11 cellular contexts compared by ENCODE assay signal in the genomic region with DNA sequence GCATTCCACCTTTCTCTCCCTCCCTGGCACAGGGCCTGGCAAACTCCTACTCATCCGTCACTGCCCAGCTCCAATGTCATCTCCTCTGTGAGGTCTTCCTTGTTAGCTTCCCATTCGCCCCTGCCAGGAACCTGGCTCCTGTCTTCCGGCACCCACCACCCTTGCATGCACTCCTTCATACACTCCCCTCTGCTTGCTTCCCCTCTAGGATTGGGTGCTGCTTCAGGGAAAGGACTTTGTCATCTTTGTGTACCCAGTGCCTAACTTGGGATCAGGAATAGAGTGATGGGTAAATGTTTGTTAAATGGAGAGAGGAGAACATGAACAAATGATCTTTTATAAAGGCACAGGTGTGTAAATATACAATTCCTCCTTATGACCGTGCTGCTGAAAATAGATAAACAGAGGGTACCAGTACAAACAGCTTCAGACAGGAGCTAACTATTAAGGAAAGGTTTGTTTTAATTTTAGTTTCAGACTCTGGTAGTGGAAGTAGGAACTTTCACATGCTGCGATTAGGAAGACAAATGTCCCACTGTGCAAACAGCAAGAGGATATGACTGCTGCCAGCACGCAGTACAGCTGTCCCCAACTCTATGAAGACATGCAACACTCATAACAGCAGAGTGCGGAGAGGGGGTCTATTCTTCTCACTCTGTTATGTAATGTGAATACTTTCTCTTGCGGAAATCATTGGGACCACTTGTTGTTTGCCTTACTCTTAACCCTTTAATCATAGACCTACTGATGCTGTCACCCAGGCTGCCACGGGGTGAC.
DNase-seq lines count a peak whose midpoint lies in the region; ATAC-seq, FAIRE-seq and TF ChIP-seq lines count a peak whose summit lies in the region.
"Had no signal": no experiment of that assay in that cellular context is flagged by ENCODE, and none has a peak within 500 bp of the region (broad histone marks: within the 10 kb centered on the region; RNA-seq: fewer than 3 reads in every experiment).

No MANE protein-coding gene starts in this region.

- H3K27me3 ChIP-seq in pancreas: no peaks in the 10 kb centered on the region

- H3K4me3 Mint-ChIP-seq in activated naive CD8-positive, alpha-beta T cell: peak overlapping the region; percentile 49

- ATAC-seq in pancreas: peak; percentile 69 to 85 (median 83)
- ATAC-seq in GM18868 (IDR thresholded peaks at IDR 0.05; ENCODE audit: unreplicated experiment): no peak
- ATAC-seq: HCT116 had no signal

- no peaks in the 10 kb centered on the region for H3K9me3 Mint-ChIP-seq in activated naive CD8-positive, alpha-beta T cell (ENCODE audit: low read depth)

- no peaks in the 10 kb centered on the region for H3K9me3 ChIP-seq in pancreas

- H3K36me3 Mint-ChIP-seq in activated naive CD8-positive, alpha-beta T cell: no peaks in the 10 kb centered on the region

- 12% methylated on average over 9 of the region's 9 CpGs for WGBS in pancreas, 2 donors

- intact Hi-C loops in pancreas (cut with DNase I): no loop called here

- H3K27me3 Mint-ChIP-seq in activated naive CD8-positive, alpha-beta T cell: no peaks in the 10 kb centered on the region

- peaks cover 33% of the 10 kb centered on the region for H3K4me1 Mint-ChIP-seq in activated naive CD8-positive, alpha-beta T cell (ENCODE audit: low read depth)

- H3K27ac Mint-ChIP-seq in activated naive CD8-positive, alpha-beta T cell: peak overlapping the region; percentile 55

- H3K4me1 ChIP-seq in pancreas: peaks cover 18 to 38% (median 29%) of the 10 kb centered on the region in 3 donors

- DNase-seq in COLO668 (lab: John Stamatoyannopoulos, UW; ENCODE audit: unreplicated experiment): peak; percentile 82
- peak; percentile 66 for DNase-seq in NCI-H1092 (lab: John Stamatoyannopoulos, UW)
- DNase-seq in pancreas: peak in 4 of 6 donors; percentile 30 to 47 (median 36)
- no peak for DNase-seq in germinal center (ENCODE audit: low spot score)
- DNase-seq in stimulated activated CD4-positive, alpha-beta T cell treated with anti-CD3 and anti-CD28 coated beads, Interleukin-15, amount 100 ng/mL, for 24 hours: no peak
- DNase-seq: mammary epithelial cell, NCI-H526 treated with DMSO at 0.1 percent for 48 hours had no signal

- peak overlapping the region in 3 of 4 donors; percentile 2 to 77 (median 62) for H3K27ac ChIP-seq in pancreas

- no peak overlapping the region for H3K4me3 ChIP-seq in pancreas

- no peak for TF ChIP-seq CTCF in pancreas (IDR thresholded peaks at IDR 0.05)

- no peak for FAIRE-seq in pancreas (lab: Jason Lieb, UNC)
- FAIRE-seq: G401.6 had no signal

- no peaks in the 10 kb centered on the region for H3K36me3 ChIP-seq in pancreas

Comparison
In these comparisons a context has a peak if more than half of its experiments do, and no peak if none do; other contexts are left out.
1. DNase-seq: peak in COLO668 (single experiment), NCI-H1092 (single experiment) and pancreas (4 of 6); none in germinal center (single experiment) and stimulated activated CD4-positive, alpha-beta T cell treated with anti-CD3 and anti-CD28 coated beads, Interleukin-15, amount 100 ng/mL, for 24 hours (single experiment).